In the genomic region with DNA sequence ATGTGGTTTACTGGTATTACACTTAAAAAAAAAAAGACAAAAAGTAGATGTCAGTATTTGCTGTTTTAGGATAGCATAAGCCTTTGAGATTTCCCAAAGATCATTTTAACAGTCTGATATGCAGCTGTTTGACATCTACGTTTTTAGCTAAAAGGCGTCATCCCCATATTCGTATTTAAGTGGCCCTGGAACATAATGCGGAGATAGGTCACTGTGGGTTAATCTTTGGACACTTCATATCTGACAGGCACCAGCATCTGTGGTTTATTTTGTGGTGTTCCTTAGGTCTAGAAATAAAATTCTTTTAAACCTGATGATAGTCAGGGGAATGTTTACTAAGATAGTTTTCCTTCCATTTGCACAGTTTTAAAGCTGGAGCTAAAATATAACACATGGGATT, we compare ENCODE assay signal across 1 cellular context.
TF ChIP-seq lines count a peak whose summit lies in the region.

No MANE protein-coding gene starts in this region.

TF ChIP-seq in WTC11, 78 proteins besides CTCF, POLR2A, EP300 and RAD21 (continued from another document):
- TF ChIP-seq, protein P1, sequence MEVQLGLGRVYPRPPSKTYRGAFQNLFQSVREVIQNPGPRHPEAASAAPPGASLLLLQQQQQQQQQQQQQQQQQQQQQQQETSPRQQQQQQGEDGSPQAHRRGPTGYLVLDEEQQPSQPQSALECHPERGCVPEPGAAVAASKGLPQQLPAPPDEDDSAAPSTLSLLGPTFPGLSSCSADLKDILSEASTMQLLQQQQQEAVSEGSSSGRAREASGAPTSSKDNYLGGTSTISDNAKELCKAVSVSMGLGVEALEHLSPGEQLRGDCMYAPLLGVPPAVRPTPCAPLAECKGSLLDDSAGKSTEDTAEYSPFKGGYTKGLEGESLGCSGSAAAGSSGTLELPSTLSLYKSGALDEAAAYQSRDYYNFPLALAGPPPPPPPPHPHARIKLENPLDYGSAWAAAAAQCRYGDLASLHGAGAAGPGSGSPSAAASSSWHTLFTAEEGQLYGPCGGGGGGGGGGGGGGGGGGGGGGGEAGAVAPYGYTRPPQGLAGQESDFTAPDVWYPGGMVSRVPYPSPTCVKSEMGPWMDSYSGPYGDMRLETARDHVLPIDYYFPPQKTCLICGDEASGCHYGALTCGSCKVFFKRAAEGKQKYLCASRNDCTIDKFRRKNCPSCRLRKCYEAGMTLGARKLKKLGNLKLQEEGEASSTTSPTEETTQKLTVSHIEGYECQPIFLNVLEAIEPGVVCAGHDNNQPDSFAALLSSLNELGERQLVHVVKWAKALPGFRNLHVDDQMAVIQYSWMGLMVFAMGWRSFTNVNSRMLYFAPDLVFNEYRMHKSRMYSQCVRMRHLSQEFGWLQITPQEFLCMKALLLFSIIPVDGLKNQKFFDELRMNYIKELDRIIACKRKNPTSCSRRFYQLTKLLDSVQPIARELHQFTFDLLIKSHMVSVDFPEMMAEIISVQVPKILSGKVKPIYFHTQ (CRISPR knock-in tag; IDR thresholded peaks at IDR 0.05) = no peak
- TF ChIP-seq NR2C2 (CRISPR knock-in tag; IDR thresholded peaks at IDR 0.05) = no peak
- TF ChIP-seq ZNF121 (CRISPR knock-in tag; IDR thresholded peaks at IDR 0.05) = no peak
- TF ChIP-seq TEAD1 (CRISPR knock-in tag; IDR thresholded peaks at IDR 0.05) = no peak
- no peak for TF ChIP-seq TP53 (CRISPR knock-in tag; IDR thresholded peaks at IDR 0.05)
- TF ChIP-seq, protein P2, sequence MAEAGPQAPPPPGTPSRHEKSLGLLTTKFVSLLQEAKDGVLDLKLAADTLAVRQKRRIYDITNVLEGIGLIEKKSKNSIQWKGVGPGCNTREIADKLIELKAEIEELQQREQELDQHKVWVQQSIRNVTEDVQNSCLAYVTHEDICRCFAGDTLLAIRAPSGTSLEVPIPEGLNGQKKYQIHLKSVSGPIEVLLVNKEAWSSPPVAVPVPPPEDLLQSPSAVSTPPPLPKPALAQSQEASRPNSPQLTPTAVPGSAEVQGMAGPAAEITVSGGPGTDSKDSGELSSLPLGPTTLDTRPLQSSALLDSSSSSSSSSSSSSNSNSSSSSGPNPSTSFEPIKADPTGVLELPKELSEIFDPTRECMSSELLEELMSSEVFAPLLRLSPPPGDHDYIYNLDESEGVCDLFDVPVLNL (CRISPR knock-in tag; IDR thresholded peaks at IDR 0.05; ENCODE audit: borderline replicate concordance, low read depth) = no peak
